ENCODE assay signal across 1 cellular context in genomic region chr19:56076413-56076998, GRCh38.
TF ChIP-seq lines count a peak whose summit lies in the region.

No MANE protein-coding gene starts in this region.

TF ChIP-seq in HCT116, 20 proteins besides CTCF, POLR2A, EP300 and RAD21 (continued from another document):
- TF ChIP-seq YY1 (IDR thresholded peaks at IDR 0.05; ENCODE audit: extremely low read depth, insufficient replicate concordance, low read depth, low read length): no peak
- TF ChIP-seq ZFX (IDR thresholded peaks at IDR 0.05): no peak
- no peak for TF ChIP-seq CBX3 (IDR thresholded peaks at IDR 0.05; ENCODE audit: low read depth)
- TF ChIP-seq ELF1 (IDR thresholded peaks at IDR 0.05; ENCODE audit: borderline replicate concordance, low read depth): no peak
- no peak for TF ChIP-seq EGR1 (IDR thresholded peaks at IDR 0.05; ENCODE audit: low read depth)
- TF ChIP-seq SIN3A (IDR thresholded peaks at IDR 0.05; ENCODE audit: low read depth): no peak
TF ChIP-seq in HCT116: peak in this region for 0.
